8 cellular contexts compared by ENCODE assay signal in genomic region chr1:180632326-180633088, GRCh38.
A peak's percentile ranks its signal among the peaks of the same experiment; 100 is the strongest.
DNase-seq lines count a peak whose midpoint lies in the region; ATAC-seq lines count a peak whose summit lies in the region.

No MANE protein-coding gene starts in this region.

- peaks cover 2% of the 10 kb centered on the region for H3K4me1 Mint-ChIP-seq in memory B cell

- no peak overlapping the region for H3K27ac Mint-ChIP-seq in memory B cell

- DNase-seq in NCI-H2107 treated with DMSO at 0.1 percent for 48 hours (lab: John Stamatoyannopoulos, UW; ENCODE audit: unreplicated experiment) (peak; percentile 53), NCI-H2107 (lab: John Stamatoyannopoulos, UW) (no peak), NCI-H2029 (lab: John Stamatoyannopoulos, UW) (peak; percentile 32), ecto neural progenitor cell (ENCODE audit: low spot score) (peak; percentile 85), memory B cell (ENCODE audit: low spot score in 2 of 2) (peak in 1 of 2 donors; percentile 33)
- DNase-seq in activated CD4-positive, alpha-beta T cell treated with anti-CD3 and anti-CD28 coated beads for 1 hour: peak; percentile 41
- DNase-seq in stimulated activated CD8-positive, alpha-beta memory T cell treated with anti-CD3 and anti-CD28 coated beads, Interleukin-15, amount 100 ng/mL, for 24 hours (ENCODE audit: low read depth): peak; percentile 30

- no peaks in the 10 kb centered on the region for H3K27me3 Mint-ChIP-seq in memory B cell

- no peaks in the 10 kb centered on the region for H3K9me3 Mint-ChIP-seq in memory B cell

- peaks cover 3% of the 10 kb centered on the region for H3K36me3 Mint-ChIP-seq in memory B cell

- no peak overlapping the region for H3K4me3 Mint-ChIP-seq in memory B cell

- ATAC-seq in HG02623 (IDR thresholded peaks at IDR 0.05; ENCODE audit: unreplicated experiment) (peak; percentile 25), memory B cell (ENCODE audit: low read depth) (peak; percentile 23)
